In the genomic region with DNA sequence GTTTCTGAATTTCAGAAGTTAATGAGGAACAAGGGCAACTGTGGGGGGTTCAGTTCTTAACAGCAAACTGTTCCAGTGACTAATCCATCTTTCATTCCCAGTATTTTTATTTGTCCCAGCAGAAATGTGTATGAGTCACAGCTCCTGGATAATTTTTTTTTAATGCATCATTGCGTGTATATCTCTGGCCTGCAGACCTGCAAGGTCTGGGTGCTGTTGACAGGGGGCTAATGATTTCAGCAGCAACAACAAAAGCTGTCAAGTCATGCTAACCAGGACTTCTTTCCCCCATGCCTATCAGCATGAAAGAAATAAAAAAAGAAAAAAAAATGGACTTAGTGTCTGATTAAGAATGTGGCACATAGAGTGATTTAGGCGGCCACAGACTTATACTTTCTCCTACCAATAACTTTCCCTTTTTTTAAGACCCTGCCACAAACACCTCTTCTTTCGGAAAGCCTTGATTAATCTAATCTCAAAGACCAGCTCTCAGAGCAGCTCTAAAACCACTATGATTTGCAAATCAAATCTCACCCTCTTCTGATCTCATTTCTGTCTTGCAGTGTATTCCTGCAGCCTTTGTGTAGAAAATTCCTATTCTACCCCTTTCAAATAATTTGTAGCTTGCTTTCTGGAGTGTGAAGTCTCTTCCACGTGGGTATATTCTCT, we compare ENCODE assay signal across 1 cellular context.
A peak's percentile ranks its signal among the peaks of the same experiment; 100 is the strongest.
TF ChIP-seq lines count a peak whose summit lies in the region.

No MANE protein-coding gene starts in this region.

TF ChIP-seq in K562, 482 proteins besides CTCF, POLR2A, EP300 and RAD21 (continued from another document):
- TF ChIP-seq, protein P1, sequence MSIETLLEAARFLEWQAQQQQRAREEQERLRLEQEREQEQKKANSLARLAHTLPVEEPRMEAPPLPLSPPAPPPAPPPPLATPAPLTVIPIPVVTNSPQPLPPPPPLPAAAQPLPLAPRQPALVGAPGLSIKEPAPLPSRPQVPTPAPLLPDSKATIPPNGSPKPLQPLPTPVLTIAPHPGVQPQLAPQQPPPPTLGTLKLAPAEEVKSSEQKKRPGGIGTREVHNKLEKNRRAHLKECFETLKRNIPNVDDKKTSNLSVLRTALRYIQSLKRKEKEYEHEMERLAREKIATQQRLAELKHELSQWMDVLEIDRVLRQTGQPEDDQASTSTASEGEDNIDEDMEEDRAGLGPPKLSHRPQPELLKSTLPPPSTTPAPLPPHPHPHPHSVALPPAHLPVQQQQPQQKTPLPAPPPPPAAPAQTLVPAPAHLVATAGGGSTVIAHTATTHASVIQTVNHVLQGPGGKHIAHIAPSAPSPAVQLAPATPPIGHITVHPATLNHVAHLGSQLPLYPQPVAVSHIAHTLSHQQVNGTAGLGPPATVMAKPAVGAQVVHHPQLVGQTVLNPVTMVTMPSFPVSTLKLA (conservative IDR thresholded peaks at IDR 0.05), result peak in 1 of 2 experiments; percentile 39; a peak in 2 of 4 replicates
- TF ChIP-seq ZNF316 (IDR thresholded peaks at IDR 0.05) (peak; percentile 82), SMARCE1 (IDR thresholded peaks at IDR 0.05) (peak; percentile 85), SMARCC2 (IDR thresholded peaks at IDR 0.05; ENCODE audit: low read depth) (peak; percentile 78), MAFG (tag; conservative IDR thresholded peaks at IDR 0.05) (peak; percentile 92), DACH1 (IDR thresholded peaks at IDR 0.05; ENCODE audit: partially characterized antibody) (peak; percentile 39), ZKSCAN1 (IDR thresholded peaks at IDR 0.05; ENCODE audit: low read depth, low read length) (no peak), JUN (IDR thresholded peaks at IDR 0.05; ENCODE audit: borderline replicate concordance, low read depth, low read length) (peak; percentile 72; the same call in 1 of the 2 replicates), JUN (CRISPR knock-in tag; IDR thresholded peaks at IDR 0.05; ENCODE audit: borderline replicate concordance) (no peak), HDAC8 (tag; IDR thresholded peaks at IDR 0.05) (no peak), RCOR1 (IDR thresholded peaks at IDR 0.05; ENCODE audit: borderline replicate concordance in 1 of 2, low read depth in 2 of 2, low read length in 2 of 2) (peak in 1 of 2 experiments; percentile 10; a peak in 2 of 4 replicates), CBFA2T2 (conservative IDR thresholded peaks at IDR 0.05) (peak; percentile 79), MAFF (IDR thresholded peaks at IDR 0.05; ENCODE audit: low read length) (peak; percentile 61; the same call in 1 of the 2 replicates), ATF1 (CRISPR knock-in tag; IDR thresholded peaks at IDR 0.05) (no peak), ATF1 (tag; IDR thresholded peaks at IDR 0.05) (0 out of 2 replicates have a peak, but pooled peaks have one; percentile 33), YY1 (IDR thresholded peaks at IDR 0.05; ENCODE audit: borderline replicate concordance in 1 of 3, control insufficient read depth in 1 of 3, extremely low read depth in 1 of 3, insufficient read depth in 3 of 3, insufficient read length in 1 of 3, insufficient replicate concordance in 2 of 3, low read depth in 1 of 3, low read length in 2 of 3) (no peak), HDAC1 (IDR thresholded peaks at IDR 0.05) (peak in 1 of 2 experiments; percentile 45; a peak in 1 of 4 replicates), SMARCA4 (IDR thresholded peaks at IDR 0.05) (peak; percentile 91), MEIS2 (IDR thresholded peaks at IDR 0.05; ENCODE audit: partially characterized antibody) (peak; percentile 85), ZFP36 (IDR thresholded peaks at IDR 0.05; ENCODE audit: low read depth, low read length, partially characterized antibody) (peak; percentile 69), ZNF146 (CRISPR knock-in tag; IDR thresholded peaks at IDR 0.05; ENCODE audit: unreplicated experiment) (no peak), CBFA2T3 (IDR thresholded peaks at IDR 0.05) (peak; percentile 87), TAL1 (IDR thresholded peaks at IDR 0.05) (peak; percentile 80), NFIC (IDR thresholded peaks at IDR 0.05) (peak; percentile 12; the same call in 1 of the 2 replicates), POLR2AphosphoS5 (IDR thresholded peaks at IDR 0.05; ENCODE audit: control insufficient read depth, insufficient read depth, low read depth, low read length) (peak; percentile 41), L3MBTL2 (IDR thresholded peaks at IDR 0.05) (no peak), FOSL1 (tag; conservative IDR thresholded peaks at IDR 0.05) (peak; percentile 90)
- TF ChIP-seq, protein P2, sequence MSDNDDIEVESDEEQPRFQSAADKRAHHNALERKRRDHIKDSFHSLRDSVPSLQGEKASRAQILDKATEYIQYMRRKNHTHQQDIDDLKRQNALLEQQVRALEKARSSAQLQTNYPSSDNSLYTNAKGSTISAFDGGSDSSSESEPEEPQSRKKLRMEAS (CRISPR knock-in tag; IDR thresholded peaks at IDR 0.05), result no peak
- TF ChIP-seq, protein P3, sequence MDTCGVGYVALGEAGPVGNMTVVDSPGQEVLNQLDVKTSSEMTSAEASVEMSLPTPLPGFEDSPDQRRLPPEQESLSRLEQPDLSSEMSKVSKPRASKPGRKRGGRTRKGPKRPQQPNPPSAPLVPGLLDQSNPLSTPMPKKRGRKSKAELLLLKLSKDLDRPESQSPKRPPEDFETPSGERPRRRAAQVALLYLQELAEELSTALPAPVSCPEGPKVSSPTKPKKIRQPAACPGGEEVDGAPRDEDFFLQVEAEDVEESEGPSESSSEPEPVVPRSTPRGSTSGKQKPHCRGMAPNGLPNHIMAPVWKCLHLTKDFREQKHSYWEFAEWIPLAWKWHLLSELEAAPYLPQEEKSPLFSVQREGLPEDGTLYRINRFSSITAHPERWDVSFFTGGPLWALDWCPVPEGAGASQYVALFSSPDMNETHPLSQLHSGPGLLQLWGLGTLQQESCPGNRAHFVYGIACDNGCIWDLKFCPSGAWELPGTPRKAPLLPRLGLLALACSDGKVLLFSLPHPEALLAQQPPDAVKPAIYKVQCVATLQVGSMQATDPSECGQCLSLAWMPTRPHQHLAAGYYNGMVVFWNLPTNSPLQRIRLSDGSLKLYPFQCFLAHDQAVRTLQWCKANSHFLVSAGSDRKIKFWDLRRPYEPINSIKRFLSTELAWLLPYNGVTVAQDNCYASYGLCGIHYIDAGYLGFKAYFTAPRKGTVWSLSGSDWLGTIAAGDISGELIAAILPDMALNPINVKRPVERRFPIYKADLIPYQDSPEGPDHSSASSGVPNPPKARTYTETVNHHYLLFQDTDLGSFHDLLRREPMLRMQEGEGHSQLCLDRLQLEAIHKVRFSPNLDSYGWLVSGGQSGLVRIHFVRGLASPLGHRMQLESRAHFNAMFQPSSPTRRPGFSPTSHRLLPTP (IDR thresholded peaks at IDR 0.05; ENCODE audit: borderline replicate concordance, extremely low read depth, insufficient read length), result no peak
- TF ChIP-seq, protein P4, sequence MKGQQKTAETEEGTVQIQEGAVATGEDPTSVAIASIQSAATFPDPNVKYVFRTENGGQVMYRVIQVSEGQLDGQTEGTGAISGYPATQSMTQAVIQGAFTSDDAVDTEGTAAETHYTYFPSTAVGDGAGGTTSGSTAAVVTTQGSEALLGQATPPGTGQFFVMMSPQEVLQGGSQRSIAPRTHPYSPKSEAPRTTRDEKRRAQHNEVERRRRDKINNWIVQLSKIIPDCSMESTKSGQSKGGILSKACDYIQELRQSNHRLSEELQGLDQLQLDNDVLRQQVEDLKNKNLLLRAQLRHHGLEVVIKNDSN (CRISPR knock-in tag; IDR thresholded peaks at IDR 0.05), result no peak
- TF ChIP-seq, protein P5, sequence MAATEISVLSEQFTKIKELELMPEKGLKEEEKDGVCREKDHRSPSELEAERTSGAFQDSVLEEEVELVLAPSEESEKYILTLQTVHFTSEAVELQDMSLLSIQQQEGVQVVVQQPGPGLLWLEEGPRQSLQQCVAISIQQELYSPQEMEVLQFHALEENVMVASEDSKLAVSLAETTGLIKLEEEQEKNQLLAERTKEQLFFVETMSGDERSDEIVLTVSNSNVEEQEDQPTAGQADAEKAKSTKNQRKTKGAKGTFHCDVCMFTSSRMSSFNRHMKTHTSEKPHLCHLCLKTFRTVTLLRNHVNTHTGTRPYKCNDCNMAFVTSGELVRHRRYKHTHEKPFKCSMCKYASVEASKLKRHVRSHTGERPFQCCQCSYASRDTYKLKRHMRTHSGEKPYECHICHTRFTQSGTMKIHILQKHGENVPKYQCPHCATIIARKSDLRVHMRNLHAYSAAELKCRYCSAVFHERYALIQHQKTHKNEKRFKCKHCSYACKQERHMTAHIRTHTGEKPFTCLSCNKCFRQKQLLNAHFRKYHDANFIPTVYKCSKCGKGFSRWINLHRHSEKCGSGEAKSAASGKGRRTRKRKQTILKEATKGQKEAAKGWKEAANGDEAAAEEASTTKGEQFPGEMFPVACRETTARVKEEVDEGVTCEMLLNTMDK (IDR thresholded peaks at IDR 0.05; ENCODE audit: borderline replicate concordance, insufficient read depth, low read depth, low read length, poor library complexity, severe bottlenecking), result no peak
- TF ChIP-seq, protein P6, sequence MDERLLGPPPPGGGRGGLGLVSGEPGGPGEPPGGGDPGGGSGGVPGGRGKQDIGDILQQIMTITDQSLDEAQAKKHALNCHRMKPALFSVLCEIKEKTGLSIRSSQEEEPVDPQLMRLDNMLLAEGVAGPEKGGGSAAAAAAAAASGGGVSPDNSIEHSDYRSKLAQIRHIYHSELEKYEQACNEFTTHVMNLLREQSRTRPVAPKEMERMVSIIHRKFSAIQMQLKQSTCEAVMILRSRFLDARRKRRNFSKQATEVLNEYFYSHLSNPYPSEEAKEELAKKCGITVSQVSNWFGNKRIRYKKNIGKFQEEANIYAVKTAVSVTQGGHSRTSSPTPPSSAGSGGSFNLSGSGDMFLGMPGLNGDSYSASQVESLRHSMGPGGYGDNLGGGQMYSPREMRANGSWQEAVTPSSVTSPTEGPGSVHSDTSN (CRISPR knock-in tag; IDR thresholded peaks at IDR 0.05; ENCODE audit: low read depth), result no peak
- TF ChIP-seq, protein P6 (tag; conservative IDR thresholded peaks at IDR 0.05; ENCODE audit: low read depth), result peak; percentile 66
- TF ChIP-seq, protein P7, sequence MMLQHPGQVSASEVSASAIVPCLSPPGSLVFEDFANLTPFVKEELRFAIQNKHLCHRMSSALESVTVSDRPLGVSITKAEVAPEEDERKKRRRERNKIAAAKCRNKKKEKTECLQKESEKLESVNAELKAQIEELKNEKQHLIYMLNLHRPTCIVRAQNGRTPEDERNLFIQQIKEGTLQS (IDR thresholded peaks at IDR 0.05), result peak; percentile 88
- TF ChIP-seq, protein P7 (CRISPR knock-in tag; conservative IDR thresholded peaks at IDR 0.05), result no peak; the same call in 1 of the 2 replicates
